9 cellular contexts compared by ENCODE assay signal in the genomic region with DNA sequence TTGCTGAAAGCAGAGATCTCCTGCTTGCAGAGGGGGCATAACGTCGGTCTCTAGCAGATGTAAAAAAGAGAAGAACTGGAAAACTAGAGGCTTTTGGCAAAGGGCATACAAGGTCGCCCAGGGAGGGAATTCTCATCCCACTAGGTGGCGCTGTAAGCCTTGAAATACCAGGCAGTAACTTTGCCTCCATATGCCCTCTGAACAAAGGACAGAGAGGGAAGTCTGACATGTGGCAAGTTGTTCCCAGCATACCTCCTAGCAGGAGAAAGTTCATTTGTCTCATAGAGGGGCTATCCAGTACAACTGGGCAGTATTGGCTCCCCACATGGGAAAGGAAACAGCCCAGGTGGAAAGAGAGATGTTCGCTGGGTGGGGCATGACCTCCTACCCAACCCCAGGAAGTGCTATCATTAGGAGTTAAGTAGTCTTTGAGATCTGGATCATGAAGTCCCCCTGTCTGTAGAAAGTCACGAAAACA. TPM values are rescaled to one million over a fixed set of nuclear protein-coding genes. Genes with fewer than 3 reads are reported as not detected.
A peak's percentile ranks its signal among the peaks of the same experiment; 100 is the strongest.
DNase-seq lines count a peak whose midpoint lies in the region; ATAC-seq, FAIRE-seq and TF ChIP-seq lines count a peak whose summit lies in the region.
"Had no signal": no experiment of that assay in that cellular context is flagged by ENCODE, and none has a peak within 500 bp of the region (broad histone marks: within the 10 kb centered on the region; RNA-seq: fewer than 3 reads in every experiment).

No MANE protein-coding gene starts in this region.

- POLR2A ChIA-PET in CD8-positive, alpha-beta memory T cell (lab: Charles Lee): interaction anchor here (1.5 kb wide), 1 partner anchor 32 kb away, joined by 5 read pairs; no protein-coding TSS in a partner anchor

- H3K27me3 ChIP-seq in CD8-positive, alpha-beta memory T cell (ENCODE audit: insufficient read depth, low read length, poor library complexity, severe bottlenecking): no peaks in the 10 kb centered on the region
- no peaks in the 10 kb centered on the region for H3K27me3 ChIP-seq in left lung

- H3K36me3 Mint-ChIP-seq in CD8-positive, alpha-beta memory T cell: peaks cover 26 to 69% (median 52%) of the 10 kb centered on the region in 3 donors
- H3K36me3 Mint-ChIP-seq in activated naive CD4-positive, alpha-beta T cell treated with anti-CD3 and anti-CD28 coated beads, Interleukin-2, amount 10 ng/mL, durations not matched to agents 7 days and 5 days: peaks cover 64% of the 10 kb centered on the region
- H3K36me3 Mint-ChIP-seq in stimulated activated naive CD8-positive, alpha-beta T cell treated with anti-CD3 and anti-CD28 coated beads, Interleukin-15, Interleukin-2, amounts not matched to agents 100 ng/mL and 50 ng/mL, for 24 hours (ENCODE audit: low read depth): peaks cover 74% of the 10 kb centered on the region
- H3K36me3 Mint-ChIP-seq in progenitor cell of endocrine pancreas (ENCODE audit: insufficient read depth): peaks cover 21% of the 10 kb centered on the region

- H3K27me3 Mint-ChIP-seq in CD8-positive, alpha-beta memory T cell: no peaks in the 10 kb centered on the region
- H3K27me3 Mint-ChIP-seq in activated naive CD4-positive, alpha-beta T cell treated with anti-CD3 and anti-CD28 coated beads, Interleukin-2, amount 10 ng/mL, durations not matched to agents 7 days and 5 days: peaks cover 7% of the 10 kb centered on the region
- no peaks in the 10 kb centered on the region for H3K27me3 Mint-ChIP-seq in stimulated activated naive CD8-positive, alpha-beta T cell treated with anti-CD3 and anti-CD28 coated beads, Interleukin-15, Interleukin-2, amounts not matched to agents 100 ng/mL and 50 ng/mL, for 24 hours
- H3K27me3 Mint-ChIP-seq in progenitor cell of endocrine pancreas: no peaks in the 10 kb centered on the region
- H3K27me3 Mint-ChIP-seq: IgD-negative memory B cell had no signal

- peaks cover 8% of the 10 kb centered on the region for H3K36me3 ChIP-seq in CD8-positive, alpha-beta memory T cell (ENCODE audit: insufficient read depth, low read length)
- H3K36me3 ChIP-seq in left lung: peaks cover 0 to 41% of the 10 kb centered on the region in 2 donors

- peak in 4 of 5 donors; percentile 46 to 71 (median 48) for DNase-seq in CD8-positive, alpha-beta memory T cell
- peak; percentile 28 for DNase-seq in H54 (ENCODE audit: insufficient read length, low spot score)
- DNase-seq in SK-N-DZ (ENCODE audit: low spot score): peak; percentile 3
- peak; percentile 80 for DNase-seq in activated naive CD4-positive, alpha-beta T cell treated with anti-CD3 and anti-CD28 coated beads, Interleukin-2, amount 10 ng/mL, durations not matched to agents 7 days and 5 days
- no peak for DNase-seq in left lung
- no peak for DNase-seq in progenitor cell of endocrine pancreas (ENCODE audit: low spot score, unreplicated experiment)
- no peak for DNase-seq in NCI-H2227 (lab: John Stamatoyannopoulos, UW; ENCODE audit: unreplicated experiment)

- H3K4me3 ChIP-seq in CD8-positive, alpha-beta memory T cell (ENCODE audit: low read length): no peak overlapping the region
- no peak overlapping the region for H3K4me3 ChIP-seq in left lung

- peak overlapping the region in 1 of 7 donors; percentile 6 for H3K4me3 Mint-ChIP-seq in CD8-positive, alpha-beta memory T cell
- H3K4me3 Mint-ChIP-seq in activated naive CD4-positive, alpha-beta T cell treated with anti-CD3 and anti-CD28 coated beads, Interleukin-2, amount 10 ng/mL, durations not matched to agents 7 days and 5 days: no peak overlapping the region
- H3K4me3 Mint-ChIP-seq in stimulated activated naive CD8-positive, alpha-beta T cell treated with anti-CD3 and anti-CD28 coated beads, Interleukin-15, Interleukin-2, amounts not matched to agents 100 ng/mL and 50 ng/mL, for 24 hours: no peak overlapping the region
- H3K4me3 Mint-ChIP-seq in progenitor cell of endocrine pancreas (ENCODE audit: low read depth): no peak overlapping the region

- no peak for TF ChIP-seq POLR2A in H54 (IDR thresholded peaks at IDR 0.05; ENCODE audit: low read depth, low read length)

- ATAC-seq in left lung: peak; percentile 75

- FAIRE-seq in H54 (lab: Jason Lieb, UNC): peak; percentile 99

- H3K27ac Mint-ChIP-seq in CD8-positive, alpha-beta memory T cell: peak overlapping the region; percentile 14 to 91 (median 83)
- peak overlapping the region; percentile 86 for H3K27ac Mint-ChIP-seq in activated naive CD4-positive, alpha-beta T cell treated with anti-CD3 and anti-CD28 coated beads, Interleukin-2, amount 10 ng/mL, durations not matched to agents 7 days and 5 days
- peak overlapping the region; percentile 39 for H3K27ac Mint-ChIP-seq in stimulated activated naive CD8-positive, alpha-beta T cell treated with anti-CD3 and anti-CD28 coated beads, Interleukin-15, Interleukin-2, amounts not matched to agents 100 ng/mL and 50 ng/mL, for 24 hours
- H3K27ac Mint-ChIP-seq in progenitor cell of endocrine pancreas: no peak overlapping the region

- peaks cover 17 to 34% (median 18%) of the 10 kb centered on the region in 3 donors for H3K4me1 Mint-ChIP-seq in CD8-positive, alpha-beta memory T cell
- H3K4me1 Mint-ChIP-seq in activated naive CD4-positive, alpha-beta T cell treated with anti-CD3 and anti-CD28 coated beads, Interleukin-2, amount 10 ng/mL, durations not matched to agents 7 days and 5 days: peaks cover 33% of the 10 kb centered on the region
- peaks cover 23% of the 10 kb centered on the region for H3K4me1 Mint-ChIP-seq in stimulated activated naive CD8-positive, alpha-beta T cell treated with anti-CD3 and anti-CD28 coated beads, Interleukin-15, Interleukin-2, amounts not matched to agents 100 ng/mL and 50 ng/mL, for 24 hours (ENCODE audit: low read depth)
- no peaks in the 10 kb centered on the region for H3K4me1 Mint-ChIP-seq in progenitor cell of endocrine pancreas (ENCODE audit: low read depth)

- H3K4me1 ChIP-seq in CD8-positive, alpha-beta memory T cell (ENCODE audit: insufficient read depth, low read length): no peaks in the 10 kb centered on the region
- H3K4me1 ChIP-seq in left lung: no peaks in the 10 kb centered on the region

- peaks cover 31% of the 10 kb centered on the region for H3K9me3 ChIP-seq in CD8-positive, alpha-beta memory T cell (ENCODE audit: low read length)
- peaks cover 0 to 68% of the 10 kb centered on the region in 2 donors for H3K9me3 ChIP-seq in left lung

- TF ChIP-seq CTCF in left lung (IDR thresholded peaks at IDR 0.05) (peak; percentile 28 to 65), progenitor cell of endocrine pancreas (IDR thresholded peaks at IDR 0.05; ENCODE audit: unreplicated experiment) (no peak)

- CTCF ChIA-PET in CD8-positive, alpha-beta memory T cell (lab: Charles Lee): interaction anchor here (0.9 to 1.8 kb wide), 5 partner anchors 30 to 322 kb away, joined by 3 to 7 read pairs (median 4); no protein-coding TSS in a partner anchor
- CTCF ChIA-PET in activated naive CD4-positive, alpha-beta T cell treated with anti-CD3 and anti-CD28 coated beads, Interleukin-2, amount 10 ng/mL, durations not matched to agents 7 days and 5 days (lab: Charles Lee): interaction anchor here (0.8 to 2.2 kb wide), 7 partner anchors 15 to 322 kb away, joined by 3 to 14 read pairs (median 5); no protein-coding TSS in a partner anchor

- intact Hi-C loops in left lung (cut with DNase I): no loop called here

- H3K27ac ChIP-seq in CD8-positive, alpha-beta memory T cell (ENCODE audit: low read depth, low read length): no peak overlapping the region
- no peak overlapping the region for H3K27ac ChIP-seq in left lung

- H3K9me3 Mint-ChIP-seq in CD8-positive, alpha-beta memory T cell: peaks cover 40 to 60% (median 52%) of the 10 kb centered on the region in 5 donors
- H3K9me3 Mint-ChIP-seq in activated naive CD4-positive, alpha-beta T cell treated with anti-CD3 and anti-CD28 coated beads, Interleukin-2, amount 10 ng/mL, durations not matched to agents 7 days and 5 days: peaks cover 63% of the 10 kb centered on the region
- H3K9me3 Mint-ChIP-seq in stimulated activated naive CD8-positive, alpha-beta T cell treated with anti-CD3 and anti-CD28 coated beads, Interleukin-15, Interleukin-2, amounts not matched to agents 100 ng/mL and 50 ng/mL, for 24 hours: peaks cover 49% of the 10 kb centered on the region
- peaks cover 53% of the 10 kb centered on the region for H3K9me3 Mint-ChIP-seq in progenitor cell of endocrine pancreas (ENCODE audit: low read depth)

RNA-seq across cellular contexts. Expression of a gene that starts 40.0 kb away (rescaled TPM):
- 100 to 1,000 TPM; 121 to 130 TPM for total RNA-seq in CD8-positive, alpha-beta memory T cell
- polyA plus RNA-seq in CD8-positive, alpha-beta memory T cell: 54.6 TPM
- polyA plus RNA-seq in SK-N-DZ (2014; cell fraction: cytosol; rRNA removed): 8.2 and 10.9 TPM in 2 replicates
- polyA plus RNA-seq in SK-N-DZ (2014; cell fraction: nucleus; rRNA removed): 4.0 and 4.4 TPM in 2 replicates
- 10 to 100 TPM; 40.6 to 59.2 TPM for total RNA-seq in left lung
- total RNA-seq in progenitor cell of endocrine pancreas: 3.4 and 3.6 TPM in 2 replicates

Comparison
In these comparisons a context has a peak if more than half of its experiments do, and no peak if none do; other contexts are left out.
1. DNase-seq: peak in CD8-positive, alpha-beta memory T cell (4 of 5), H54 (single experiment), SK-N-DZ (single experiment) and activated naive CD4-positive, alpha-beta T cell treated with anti-CD3 and anti-CD28 coated beads, Interleukin-2, amount 10 ng/mL, durations not matched to agents 7 days and 5 days (single experiment); none in left lung (0 of 2), progenitor cell of endocrine pancreas (single experiment) and NCI-H2227 (single experiment).